19 cellular contexts compared by ENCODE assay signal in genomic region chr10:102507521-102507920, GRCh38. TPM values are rescaled to one million over a fixed set of nuclear protein-coding genes. Genes with fewer than 3 reads are reported as not detected.
DNase-seq lines count a peak whose midpoint lies in the region; ATAC-seq and TF ChIP-seq lines count a peak whose summit lies in the region.
"Had no signal": no experiment of that assay in that cellular context is flagged by ENCODE, and none has a peak within 500 bp of the region (broad histone marks: within the 10 kb centered on the region; RNA-seq: fewer than 3 reads in every experiment).

No MANE protein-coding gene starts in this region.

- ATAC-seq in Right ventricle myocardium superior (ENCODE audit: poor library complexity) (no peak), HG03097 (IDR thresholded peaks at IDR 0.05; ENCODE audit: low FRiP score, unreplicated experiment) (no peak), foreskin keratinocyte (no peak)
- ATAC-seq: HepG2 had no signal

- H3K9me3 ChIP-seq in left ventricle myocardium inferior (replicated peaks) (no peaks in the 10 kb centered on the region), prostate gland (no peaks in the 10 kb centered on the region)
- H3K9me3 ChIP-seq: Caco-2, SJSA1 had no signal

- H3K4me3 ChIP-seq in left ventricle myocardium inferior (no peak overlapping the region), prostate gland (no peak overlapping the region)
- H3K4me3 ChIP-seq: SJSA1 had no signal

- H3K27me3 ChIP-seq in left ventricle myocardium inferior (ENCODE audit: low read depth): no peaks in the 10 kb centered on the region
- no peaks in the 10 kb centered on the region for H3K27me3 ChIP-seq in prostate gland (replicated peaks; ENCODE audit: insufficient read depth)
- no peaks in the 10 kb centered on the region for H3K27me3 ChIP-seq in foreskin keratinocyte
- H3K27me3 ChIP-seq: SJSA1 had no signal

- H3K36me3 ChIP-seq in left ventricle myocardium inferior (peaks cover 30% of the 10 kb centered on the region), prostate gland (no peaks in the 10 kb centered on the region)

- DNase-seq in left ventricle myocardium inferior (no peak), Right ventricle myocardium superior (no peak), prostate gland (ENCODE audit: low spot score) (peak; percentile 72), NCI-H2227 treated with DMSO at 0.1 percent for 48 hours (lab: John Stamatoyannopoulos, UW) (no peak), foreskin keratinocyte (no peak)
- DNase-seq: Caco-2, KG1, NCI-H1048, NCI-H1436 treated with DMSO at 0.1 percent for 48 hours, NCI-H2081 treated with DMSO at 0.1 percent for 48 hours, NCI-H526 treated with DMSO at 0.1 percent for 48 hours, OCI-M1 had no signal

- 40% methylated on average over 3 of the region's 3 CpGs for WGBS in prostate gland

- peak overlapping the region; percentile 33 for H3K27ac ChIP-seq in left ventricle myocardium inferior (replicated peaks)
- peak overlapping the region; percentile 90 for H3K27ac ChIP-seq in VCaP
- peak overlapping the region in 1 of 2 donors; percentile 88 for H3K27ac ChIP-seq in prostate gland
- H3K27ac ChIP-seq in foreskin keratinocyte: no peak overlapping the region
- H3K27ac ChIP-seq: RWPE1, SJSA1 had no signal

- no peak for TF ChIP-seq POLR2A in prostate gland (IDR thresholded peaks at IDR 0.05)

- TF ChIP-seq CTCF in left ventricle myocardium inferior (IDR thresholded peaks at IDR 0.05; ENCODE audit: borderline replicate concordance) (no peak), VCaP (conservative IDR thresholded peaks at IDR 0.05) (no peak), prostate gland (IDR thresholded peaks at IDR 0.05) (no peak), foreskin keratinocyte (conservative IDR thresholded peaks at IDR 0.05) (no peak)

- peaks cover 47% of the 10 kb centered on the region for H3K4me1 ChIP-seq in left ventricle myocardium inferior
- H3K4me1 ChIP-seq in prostate gland (replicated peaks): peaks cover 19% of the 10 kb centered on the region
- H3K4me1 ChIP-seq in foreskin keratinocyte: peaks cover 15% of the 10 kb centered on the region
- H3K4me1 ChIP-seq: Caco-2 had no signal

- intact Hi-C loops in left ventricle myocardium inferior (cut with micrococcal nuclease): loop anchor here (10.0 kb wide), 1 partner anchor 77 kb away; no protein-coding TSS in a partner anchor
- intact Hi-C loops in Right ventricle myocardium superior (cut with DNase I): loop anchor here (5.0 kb wide), 1 partner anchor 75 kb away; no protein-coding TSS in a partner anchor
- intact Hi-C loops in prostate gland (cut with DNase I): loop anchor here (5.0 to 10.0 kb wide), 2 partner anchors 90 to 113 kb away; partner anchors contain the start of gene NFKB2

RNA-seq across cellular contexts. Expression of gene SUFU, which starts 3.7 kb away (rescaled TPM):
- total RNA-seq in left ventricle myocardium inferior (7.9 TPM), Right ventricle myocardium superior (7.6 TPM), prostate gland (10 to 100 TPM; 17.4 to 20.4 TPM), foreskin keratinocyte (4.4 and 4.8 TPM in 2 replicates)
- polyA plus RNA-seq in foreskin keratinocyte: 4.2 and 4.6 TPM in 2 replicates

RNA-seq across cellular contexts. Expression of gene ACTR1A, which starts 5.0 kb away (rescaled TPM):
- 103 TPM for total RNA-seq in left ventricle myocardium inferior
- total RNA-seq in Right ventricle myocardium superior: 90.6 TPM
- total RNA-seq in prostate gland: 10 to 100 TPM; 75.6 to 95.9 TPM
- 132 and 133 TPM in 2 replicates for total RNA-seq in foreskin keratinocyte
- polyA plus RNA-seq in foreskin keratinocyte: 114 and 119 TPM in 2 replicates

RNA-seq across cellular contexts. Expression of gene C10orf95, which starts 56.2 kb away (rescaled TPM):
- total RNA-seq in left ventricle myocardium inferior (not detected), Right ventricle myocardium superior (not detected), prostate gland (1 to 10 TPM in 1 of 2 donors, under 1 TPM in 1; 0.85 to 3.7 TPM), foreskin keratinocyte (0.48 and 0.49 TPM in 2 replicates)
- polyA plus RNA-seq in foreskin keratinocyte: 0.67 and 0.78 TPM in 2 replicates
- total RNA-seq: A673, H4, SJSA1 had no signal
